Comparison of ENCODE assay signal across 1 cellular context in genomic region chr5:33205727-33206410, GRCh38.
A peak's percentile ranks its signal among the peaks of the same experiment; 100 is the strongest.
TF ChIP-seq lines count a peak whose summit lies in the region.

No MANE protein-coding gene starts in this region.

TF ChIP-seq in liver, 16 proteins besides CTCF, POLR2A, EP300 and RAD21 (continued from another document):
- no peak for TF ChIP-seq ZBTB33 (IDR thresholded peaks at IDR 0.05)
- TF ChIP-seq JUND (IDR thresholded peaks at IDR 0.05) = no peak
- no peak for TF ChIP-seq YY1 (IDR thresholded peaks at IDR 0.05)
- TF ChIP-seq HNF4A (conservative IDR thresholded peaks at IDR 0.05) = peak; percentile 73 to 83
- TF ChIP-seq FOXA1 (IDR thresholded peaks at IDR 0.05) = no peak
- TF ChIP-seq SP1 (IDR thresholded peaks at IDR 0.05) = peak; percentile 89
- peak; percentile 13 to 72 for TF ChIP-seq RXRA (IDR thresholded peaks at IDR 0.05)
- peak; percentile 46 for TF ChIP-seq HNF4G (IDR thresholded peaks at IDR 0.05)
- no peak for TF ChIP-seq EGR1 (IDR thresholded peaks at IDR 0.05; ENCODE audit: low read depth in 2 of 2)
- peak; percentile 96 for TF ChIP-seq NR2F2 (IDR thresholded peaks at IDR 0.05)
